14 cellular contexts compared by ENCODE assay signal in the genomic region with DNA sequence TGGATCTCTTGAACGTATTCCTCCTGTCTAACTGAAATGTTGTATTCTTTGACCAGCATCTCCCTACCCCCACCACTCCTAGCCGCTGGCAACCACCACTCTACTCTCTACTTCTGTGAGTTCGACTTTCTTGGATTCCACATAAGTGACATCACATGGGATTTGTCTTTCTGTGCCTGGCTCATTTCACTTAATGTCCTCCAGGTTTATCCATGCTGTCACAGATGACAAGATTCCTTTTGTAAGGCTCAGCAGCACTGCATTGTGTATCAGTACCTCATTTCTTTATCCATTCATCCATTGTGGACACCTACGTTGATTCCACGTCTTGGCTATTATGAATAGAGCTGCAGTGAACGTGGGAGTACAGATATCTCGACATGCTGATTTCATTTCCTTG. TPM values are rescaled to one million over a fixed set of nuclear protein-coding genes. Genes with fewer than 3 reads are reported as not detected.
DNase-seq lines count a peak whose midpoint lies in the region; TF ChIP-seq lines count a peak whose summit lies in the region.
"Had no signal": no experiment of that assay in that cellular context is flagged by ENCODE, and none has a peak within 500 bp of the region (broad histone marks: within the 10 kb centered on the region; RNA-seq: fewer than 3 reads in every experiment).

No MANE protein-coding gene starts in this region.

- peak overlapping the region; percentile 68 for H3K27ac ChIP-seq in HUES48 (ENCODE audit: low read depth, low read length)
- peak overlapping the region; percentile 85 for H3K27ac ChIP-seq in colonic mucosa
- peak overlapping the region; percentile 85 to 89 for H3K27ac ChIP-seq in mucosa of rectum (ENCODE audit: low read depth in 2 of 2, low read length in 2 of 2)
- H3K27ac ChIP-seq: A549, C4-2B had no signal

- intact Hi-C loops in colonic mucosa (cut with DNase I) = no loop called here
- intact Hi-C loops in posterior vena cava (cut with DNase I) = no loop called here

- H3K36me3 ChIP-seq in HUES48 (ENCODE audit: control insufficient read depth, insufficient read depth, low read length) = peaks cover 85% of the 10 kb centered on the region
- H3K36me3 ChIP-seq in colonic mucosa = peaks cover 50% of the 10 kb centered on the region
- H3K36me3 ChIP-seq in mucosa of rectum (ENCODE audit: control insufficient read depth in 2 of 2, insufficient read depth in 2 of 2, low read length in 2 of 2) = peaks cover 74 to 75% of the 10 kb centered on the region in 2 donors

- no peaks in the 10 kb centered on the region for H3K27me3 ChIP-seq in HUES48 (ENCODE audit: control insufficient read depth, insufficient read depth, low read length)
- no peaks in the 10 kb centered on the region for H3K27me3 ChIP-seq in colonic mucosa
- H3K27me3 ChIP-seq in mucosa of rectum (ENCODE audit: control insufficient read depth in 2 of 2, insufficient read depth in 2 of 2, low read length in 2 of 2) = no peaks in the 10 kb centered on the region

- no peak overlapping the region for H3K9ac ChIP-seq in HUES48 (ENCODE audit: low read depth, low read length)
- no peak overlapping the region for H3K9ac ChIP-seq in colonic mucosa (ENCODE audit: low read depth in 2 of 2, low read length in 2 of 2)
- H3K9ac ChIP-seq in mucosa of rectum (ENCODE audit: low read depth in 1 of 2, low read length in 2 of 2) = peak overlapping the region in 1 of 2 donors; percentile 4

- H3K4me1 ChIP-seq in HUES48 (ENCODE audit: control insufficient read depth, insufficient read depth, low read length) (peaks cover 11% of the 10 kb centered on the region), colonic mucosa (peaks cover 41% of the 10 kb centered on the region), mucosa of rectum (ENCODE audit: control insufficient read depth in 2 of 2, insufficient read depth in 2 of 2, low read length in 2 of 2) (peaks cover 44 to 76% of the 10 kb centered on the region in 2 donors)
- H3K4me1 ChIP-seq: A549 had no signal

- H3K4me3 ChIP-seq in HUES48 (ENCODE audit: low read depth, low read length) = no peak overlapping the region
- H3K4me3 ChIP-seq in colonic mucosa = no peak overlapping the region
- H3K4me3 ChIP-seq in mucosa of rectum (ENCODE audit: low read length in 2 of 2) = no peak overlapping the region
- H3K4me3 ChIP-seq: A549, HAP-1 had no signal

- H3K9me3 ChIP-seq in HUES48 (ENCODE audit: control insufficient read depth, insufficient read depth, low read length) = no peaks in the 10 kb centered on the region
- H3K9me3 ChIP-seq in colonic mucosa = no peaks in the 10 kb centered on the region
- H3K9me3 ChIP-seq in mucosa of rectum (ENCODE audit: control insufficient read depth in 2 of 2, low read length in 2 of 2) = no peaks in the 10 kb centered on the region
- H3K9me3 ChIP-seq: A549, HAP-1 had no signal

- in situ Hi-C loops in Caki2 (cut with HindIII; ENCODE audit: low pct_unique_long_range_greater_than_20kb, low sequenced_read_pairs) = no loop called here

- DNase-seq in Caki2 (ENCODE audit: low read depth) (peak; percentile 39), colonic mucosa (no peak), cortex of kidney (lab: John Stamatoyannopoulos, UW) (no peak), NCI-H1417 treated with DMSO at 0.1 percent for 48 hours (lab: John Stamatoyannopoulos, UW) (no peak), HK-2 (ENCODE audit: unreplicated experiment) (no peak), posterior vena cava (ENCODE audit: low spot score) (no peak)
- DNase-seq: NCI-H1105 treated with DMSO at 0.1 percent for 48 hours, NCI-H2171, NCI-H82 had no signal

- TF ChIP-seq CTCF in colonic mucosa (IDR thresholded peaks at IDR 0.05) = no peak

RNA-seq across cellular contexts. Expression of gene PRKAB1, which starts 10.5 kb away (rescaled TPM):
- total RNA-seq in Caki2 (2014; rRNA removed; shearing (Covaris generic); ENCODE audit: low replicate concordance) = 59.8 and 392 TPM in 2 replicates
- total RNA-seq in colonic mucosa (10 to 100 TPM; 70.4 to 76.7 TPM), posterior vena cava (10 to 100 TPM; 19.0 to 24.0 TPM)
